In genomic region chr1:52684545-52684944, GRCh38 we compare ENCODE assay signal across 13 cellular contexts. TPM values are rescaled to one million over a fixed set of nuclear protein-coding genes. Genes with fewer than 3 reads are reported as not detected.
DNase-seq lines count a peak whose midpoint lies in the region; ATAC-seq and TF ChIP-seq lines count a peak whose summit lies in the region.
"Had no signal": no experiment of that assay in that cellular context is flagged by ENCODE, and none has a peak within 500 bp of the region (broad histone marks: within the 10 kb centered on the region; RNA-seq: fewer than 3 reads in every experiment).

No MANE protein-coding gene starts in this region.

- POLR2A ChIA-PET in CD4-positive, alpha-beta T cell (lab: Charles Lee): interaction anchor here (1.0 to 1.8 kb wide), 2 partner anchors 280 to 319 kb away, joined by 3 to 6 read pairs; partner anchors contain the start of genes CC2D1B, ORC1 and PRPF38A
- POLR2A ChIA-PET in naive thymus-derived CD8-positive, alpha-beta T cell (lab: Charles Lee): interaction anchor here (0.7 to 1.0 kb wide), 2 partner anchors 51 to 245 kb away, joined by 3 read pairs; partner anchors contain the start of gene SHISAL2A

- no peak for DNase-seq in activated naive CD8-positive, alpha-beta T cell treated with anti-CD3 and anti-CD28 coated beads for 36 hours
- no peak for DNase-seq in CD4-positive, alpha-beta T cell
- DNase-seq in naive thymus-derived CD8-positive, alpha-beta T cell: no peak
- DNase-seq in sigmoid colon: no peak
- no peak for DNase-seq in SIG-M5 (lab: John Stamatoyannopoulos, UW)
- DNase-seq: BE2C, Calu3, DMS 273 treated with DMSO at 0.1 percent for 48 hours, IMR-90 had no signal

- H3K9ac ChIP-seq in SU-DHL-6 (ENCODE audit: low read length): no peak overlapping the region

- no peaks in the 10 kb centered on the region for H3K9me3 ChIP-seq in CD4-positive, alpha-beta T cell (ENCODE audit: control insufficient read depth, low read length)
- H3K9me3 ChIP-seq in SU-DHL-6 (ENCODE audit: insufficient read depth, low read length): no peaks in the 10 kb centered on the region
- H3K9me3 ChIP-seq in sigmoid colon: no peaks in the 10 kb centered on the region
- H3K9me3 ChIP-seq: BE2C had no signal

- no peak overlapping the region for H2AFZ ChIP-seq in SU-DHL-6 (ENCODE audit: low read depth, low read length, severe bottlenecking)

- H3K4me2 ChIP-seq in SU-DHL-6 (ENCODE audit: low read depth, low read length, poor library complexity, severe bottlenecking): no peak overlapping the region

- no peaks in the 10 kb centered on the region for H3K27me3 Mint-ChIP-seq in activated naive CD8-positive, alpha-beta T cell
- no peaks in the 10 kb centered on the region for H3K27me3 Mint-ChIP-seq in activated naive CD8-positive, alpha-beta T cell treated with anti-CD3 and anti-CD28 coated beads for 36 hours
- no peaks in the 10 kb centered on the region for H3K27me3 Mint-ChIP-seq in CD4-positive, alpha-beta T cell
- no peaks in the 10 kb centered on the region for H3K27me3 Mint-ChIP-seq in naive thymus-derived CD8-positive, alpha-beta T cell

- H3K36me3 ChIP-seq in SU-DHL-6 (ENCODE audit: low read length) (peaks cover 13% of the 10 kb centered on the region), sigmoid colon (peaks cover 0 to 27% (median 13%) of the 10 kb centered on the region in 4 donors)

- no peaks in the 10 kb centered on the region for H4K20me1 ChIP-seq in SU-DHL-6 (ENCODE audit: low read depth, low read length)

- WGBS in sigmoid colon, 2 donors: 88 to 92% methylated on average over 1 of the region's 1 CpG

- no peak for TF ChIP-seq EP300 in sigmoid colon (IDR thresholded peaks at IDR 0.05)

- no peak for ATAC-seq in CD4-positive, alpha-beta T cell (ENCODE audit: poor library complexity)
- no peak for ATAC-seq in naive thymus-derived CD8-positive, alpha-beta T cell
- ATAC-seq: HCT116 had no signal

- no peaks in the 10 kb centered on the region for H3K9me3 Mint-ChIP-seq in activated naive CD8-positive, alpha-beta T cell (ENCODE audit: low read depth)
- H3K9me3 Mint-ChIP-seq in activated naive CD8-positive, alpha-beta T cell treated with anti-CD3 and anti-CD28 coated beads for 36 hours: peaks cover 3% of the 10 kb centered on the region
- no peaks in the 10 kb centered on the region for H3K9me3 Mint-ChIP-seq in CD4-positive, alpha-beta T cell
- no peaks in the 10 kb centered on the region for H3K9me3 Mint-ChIP-seq in naive thymus-derived CD8-positive, alpha-beta T cell

- TF ChIP-seq CTCF in CD4-positive, alpha-beta T cell (IDR thresholded peaks at IDR 0.05): no peak
- no peak for TF ChIP-seq CTCF in SU-DHL-6 (IDR thresholded peaks at IDR 0.05; ENCODE audit: insufficient read depth, low read length, poor library complexity, severe bottlenecking)
- TF ChIP-seq CTCF in sigmoid colon (IDR thresholded peaks at IDR 0.05): no peak

- CTCF ChIA-PET in CD4-positive, alpha-beta T cell (lab: Charles Lee): no interaction called here

- peak overlapping the region; percentile 52 for H3K27ac Mint-ChIP-seq in activated naive CD8-positive, alpha-beta T cell
- H3K27ac Mint-ChIP-seq in activated naive CD8-positive, alpha-beta T cell treated with anti-CD3 and anti-CD28 coated beads for 36 hours: no peak overlapping the region
- H3K27ac Mint-ChIP-seq in CD4-positive, alpha-beta T cell: peak overlapping the region; percentile 19
- H3K27ac Mint-ChIP-seq in naive thymus-derived CD8-positive, alpha-beta T cell: peak overlapping the region in 6 of 10 donors; percentile 6 to 81 (median 60)

- H3K4me1 ChIP-seq in sigmoid colon: no peaks in the 10 kb centered on the region
- H3K4me1 ChIP-seq: BE2C had no signal

- H3K4me1 Mint-ChIP-seq in activated naive CD8-positive, alpha-beta T cell (ENCODE audit: low read depth): peaks cover 8% of the 10 kb centered on the region
- H3K4me1 Mint-ChIP-seq in activated naive CD8-positive, alpha-beta T cell treated with anti-CD3 and anti-CD28 coated beads for 36 hours: peaks cover 3% of the 10 kb centered on the region
- H3K4me1 Mint-ChIP-seq in CD4-positive, alpha-beta T cell (ENCODE audit: low read depth): peaks cover 9% of the 10 kb centered on the region
- H3K4me1 Mint-ChIP-seq in naive thymus-derived CD8-positive, alpha-beta T cell: peaks cover 8 to 17% (median 10%) of the 10 kb centered on the region in 4 donors

- H3K36me3 Mint-ChIP-seq in activated naive CD8-positive, alpha-beta T cell: peaks cover 12% of the 10 kb centered on the region
- peaks cover 35% of the 10 kb centered on the region for H3K36me3 Mint-ChIP-seq in activated naive CD8-positive, alpha-beta T cell treated with anti-CD3 and anti-CD28 coated beads for 36 hours
- H3K36me3 Mint-ChIP-seq in CD4-positive, alpha-beta T cell (ENCODE audit: low read depth): peaks cover 30% of the 10 kb centered on the region
- H3K36me3 Mint-ChIP-seq in naive thymus-derived CD8-positive, alpha-beta T cell: peaks cover 0 to 12% (median 5%) of the 10 kb centered on the region in 3 donors

- H3K4me3 ChIP-seq in SU-DHL-6 (ENCODE audit: insufficient read depth, low read length, poor library complexity, severe bottlenecking): no peak overlapping the region
- no peak overlapping the region for H3K4me3 ChIP-seq in sigmoid colon

- no peak for TF ChIP-seq POLR2A in sigmoid colon (IDR thresholded peaks at IDR 0.05)

- intact Hi-C loops in CD4-positive, alpha-beta T cell (cut with DNase I, micrococcal nuclease): loop anchor here (10.0 kb wide), 2 partner anchors 210 to 280 kb away; partner anchors contain the start of genes ORC1 (in 1 of the 2) and PRPF38A (in 1 of the 2)
- intact Hi-C loops in sigmoid colon (cut with DNase I): no loop called here

- no peaks in the 10 kb centered on the region for H3F3A ChIP-seq in SU-DHL-6 (ENCODE audit: insufficient read depth)

- H3K4me3 Mint-ChIP-seq in activated naive CD8-positive, alpha-beta T cell: no peak overlapping the region
- no peak overlapping the region for H3K4me3 Mint-ChIP-seq in activated naive CD8-positive, alpha-beta T cell treated with anti-CD3 and anti-CD28 coated beads for 36 hours
- H3K4me3 Mint-ChIP-seq in CD4-positive, alpha-beta T cell: no peak overlapping the region
- H3K4me3 Mint-ChIP-seq in naive thymus-derived CD8-positive, alpha-beta T cell: no peak overlapping the region

- H3K27me3 ChIP-seq in CD4-positive, alpha-beta T cell (ENCODE audit: control insufficient read depth, insufficient read depth, low read length): no peaks in the 10 kb centered on the region
- H3K27me3 ChIP-seq in SU-DHL-6 (ENCODE audit: low read length): no peaks in the 10 kb centered on the region
- H3K27me3 ChIP-seq in sigmoid colon: no peaks in the 10 kb centered on the region
- H3K27me3 ChIP-seq: BE2C had no signal

- no peaks in the 10 kb centered on the region for H3K9me2 ChIP-seq in SU-DHL-6 (replicated peaks; ENCODE audit: insufficient read depth, low read length)

- no peaks in the 10 kb centered on the region; the same call in 1 of the 2 replicates for H3K79me2 ChIP-seq in SU-DHL-6 (ENCODE audit: insufficient read depth, low read length)

- H3K27ac ChIP-seq in CD4-positive, alpha-beta T cell (ENCODE audit: low read depth, low read length): peak overlapping the region; percentile 6
- H3K27ac ChIP-seq in SU-DHL-6 (ENCODE audit: low read depth, low read length): peak overlapping the region; percentile 27; the same call in 1 of the 2 replicates
- no peak overlapping the region for H3K27ac ChIP-seq in sigmoid colon
- H3K27ac ChIP-seq: C4-2B had no signal

RNA-seq across cellular contexts. Expression of gene COA7, which starts 13.6 kb away (rescaled TPM):
- total RNA-seq in activated naive CD8-positive, alpha-beta T cell treated with anti-CD3 and anti-CD28 coated beads for 36 hours: 10 to 100 TPM; 32.5 to 35.7 TPM
- 1 to 10 TPM in 1 of 2 experiments, under 1 TPM in 1; 0.99 to 1.1 TPM for total RNA-seq in CD4-positive, alpha-beta T cell
- total RNA-seq in naive thymus-derived CD8-positive, alpha-beta T cell: 1 to 10 TPM; 2.4 to 3.0 TPM
- polyA plus RNA-seq in naive thymus-derived CD8-positive, alpha-beta T cell: 1 to 10 TPM; 3.1 to 4.2 (median 3.9) TPM
- total RNA-seq in sigmoid colon: 1 to 10 TPM; 6.9 to 8.2 (median 7.9) TPM
- polyA plus RNA-seq in sigmoid colon: 10 to 100 TPM in 2 of 3 donors, 1 to 10 TPM in 1; 8.4 to 16.4 (median 12.3) TPM

RNA-seq across cellular contexts. Expression of gene ZYG11B, which starts 41.7 kb away (rescaled TPM):
- total RNA-seq in activated naive CD8-positive, alpha-beta T cell treated with anti-CD3 and anti-CD28 coated beads for 36 hours: 1 to 10 TPM; 9.7 to 9.9 TPM
- total RNA-seq in CD4-positive, alpha-beta T cell: 10 to 100 TPM; 14.1 to 16.1 TPM
- 10 to 100 TPM; 23.6 to 25.9 TPM for total RNA-seq in naive thymus-derived CD8-positive, alpha-beta T cell
- 10 to 100 TPM; 12.3 to 14.9 (median 12.5) TPM for polyA plus RNA-seq in naive thymus-derived CD8-positive, alpha-beta T cell
- 10 to 100 TPM; 55.0 to 78.1 (median 70.0) TPM for total RNA-seq in sigmoid colon
- polyA plus RNA-seq in sigmoid colon: 1 to 10 TPM; 4.2 to 9.1 (median 7.4) TPM

RNA-seq across cellular contexts. Expression of gene SHISAL2A, which starts 51.6 kb away (rescaled TPM):
- total RNA-seq in activated naive CD8-positive, alpha-beta T cell treated with anti-CD3 and anti-CD28 coated beads for 36 hours: 10 to 100 TPM; 13.7 to 14.2 TPM
- 10 to 100 TPM; 25.9 to 28.4 TPM for total RNA-seq in CD4-positive, alpha-beta T cell
- 10 to 100 TPM; 83.4 to 89.0 TPM for total RNA-seq in naive thymus-derived CD8-positive, alpha-beta T cell
- 10 to 100 TPM in 1 of 3 donors, 1 to 10 TPM in 2; 7.1 to 12.1 (median 7.9) TPM for polyA plus RNA-seq in naive thymus-derived CD8-positive, alpha-beta T cell
- total RNA-seq in sigmoid colon: not detected
- polyA plus RNA-seq in sigmoid colon: 1 to 10 TPM in 1 of 3 donors, not detected in 2; 8.1 TPM
- total RNA-seq: Calu3, IMR-90 had no signal
- polyA plus RNA-seq: IMR-90 had no signal

Comparison
In these comparisons a context has a peak if more than half of its experiments do, and no peak if none do; other contexts are left out.
1. H3K27ac ChIP-seq: peak in CD4-positive, alpha-beta T cell (single experiment) and SU-DHL-6 (single experiment); none in sigmoid colon (0 of 4).
2. RNA of gene SHISAL2A, which starts 51.6 kb away (total RNA-seq): 83.4 to 89.0 TPM in naive thymus-derived CD8-positive, alpha-beta T cell, 25.9 to 28.4 TPM in CD4-positive, alpha-beta T cell and 13.7 to 14.2 TPM in activated naive CD8-positive, alpha-beta T cell treated with anti-CD3 and anti-CD28 coated beads for 36 hours; not detected in sigmoid colon; every median in the first group is over 10 times any median in the second.